10 cellular contexts compared by ENCODE assay signal in genomic region chr6:87724994-87725811, GRCh38. TPM values are rescaled to one million over a fixed set of nuclear protein-coding genes. Genes with fewer than 3 reads are reported as not detected.
DNase-seq lines count a peak whose midpoint lies in the region; ATAC-seq and TF ChIP-seq lines count a peak whose summit lies in the region.
"Had no signal": no experiment of that assay in that cellular context is flagged by ENCODE, and none has a peak within 500 bp of the region (broad histone marks: within the 10 kb centered on the region; RNA-seq: fewer than 3 reads in every experiment).

No MANE protein-coding gene starts in this region.

- no peaks in the 10 kb centered on the region for H3K9me3 Mint-ChIP-seq in immature natural killer cell

- H3K4me3 ChIP-seq in esophagus squamous epithelium (no peak overlapping the region), MG63 (no peak overlapping the region)

- H3K36me3 Mint-ChIP-seq in immature natural killer cell: no peaks in the 10 kb centered on the region

- no peak overlapping the region for H3K27ac ChIP-seq in esophagus squamous epithelium

- H3K4me1 ChIP-seq in esophagus squamous epithelium: peaks cover 9 to 48% (median 29%) of the 10 kb centered on the region in 3 donors

- no peak for TF ChIP-seq POLR2A in esophagus squamous epithelium (IDR thresholded peaks at IDR 0.05)

- no peak for TF ChIP-seq CTCF in esophagus squamous epithelium (IDR thresholded peaks at IDR 0.05)

- no peak overlapping the region for H3K27ac Mint-ChIP-seq in immature natural killer cell

- 78 to 91% methylated on average over 4 of the region's 4 CpGs for WGBS in esophagus squamous epithelium, 2 donors

- peak; percentile 30 for DNase-seq in medulla oblongata (ENCODE audit: extremely low spot score)
- DNase-seq in immature natural killer cell: no peak
- DNase-seq in esophagus squamous epithelium (lab: John Stamatoyannopoulos, UW): no peak
- no peak for DNase-seq in DMS114 treated with DMSO at 0.1 percent for 48 hours (lab: John Stamatoyannopoulos, UW; ENCODE audit: unreplicated experiment)
- DNase-seq in MG63: no peak
- DNase-seq: activated CD8-positive, alpha-beta memory T cell treated with anti-CD3 and anti-CD28 coated beads for 24 hours; dermis blood vessel endothelial cell had no signal

- H3K36me3 ChIP-seq in esophagus squamous epithelium (no peaks in the 10 kb centered on the region), MG63 (no peaks in the 10 kb centered on the region)

- H3K27me3 ChIP-seq in esophagus squamous epithelium: no peaks in the 10 kb centered on the region
- no peaks in the 10 kb centered on the region for H3K27me3 ChIP-seq in MG63

- peaks cover 9 to 17% of the 10 kb centered on the region in 2 donors for H3K4me1 Mint-ChIP-seq in immature natural killer cell

- intact Hi-C loops in esophagus squamous epithelium (cut with DNase I): no loop called here

- ATAC-seq in GM18520 (IDR thresholded peaks at IDR 0.05; ENCODE audit: unreplicated experiment): peak; percentile 66
- ATAC-seq in GM21619 (IDR thresholded peaks at IDR 0.05; ENCODE audit: unreplicated experiment): peak; percentile 74
- ATAC-seq in HG03442 (IDR thresholded peaks at IDR 0.05; ENCODE audit: unreplicated experiment): peak; percentile 76

- H3K4me3 Mint-ChIP-seq in immature natural killer cell: no peak overlapping the region

- H3K9me3 ChIP-seq in esophagus squamous epithelium (no peaks in the 10 kb centered on the region), MG63 (no peaks in the 10 kb centered on the region)

- H3K27me3 Mint-ChIP-seq in immature natural killer cell (ENCODE audit: low read depth in 3 of 3): peaks cover under 1 to 3% (median 2%) of the 10 kb centered on the region in 3 donors

RNA-seq across cellular contexts. Expression of gene AKIRIN2, which starts 23.2 kb away (rescaled TPM):
- polyA plus RNA-seq in immature natural killer cell: 10 to 100 TPM; 35.6 to 53.8 (median 42.0) TPM
- total RNA-seq in esophagus squamous epithelium: 10 to 100 TPM; 13.8 to 36.7 (median 25.4) TPM
- total RNA-seq in MG63 (2014; rRNA removed; shearing (Covaris generic); ENCODE audit: low replicate concordance): 11.4 and 19.5 TPM in 2 replicates
